In the genomic region with DNA sequence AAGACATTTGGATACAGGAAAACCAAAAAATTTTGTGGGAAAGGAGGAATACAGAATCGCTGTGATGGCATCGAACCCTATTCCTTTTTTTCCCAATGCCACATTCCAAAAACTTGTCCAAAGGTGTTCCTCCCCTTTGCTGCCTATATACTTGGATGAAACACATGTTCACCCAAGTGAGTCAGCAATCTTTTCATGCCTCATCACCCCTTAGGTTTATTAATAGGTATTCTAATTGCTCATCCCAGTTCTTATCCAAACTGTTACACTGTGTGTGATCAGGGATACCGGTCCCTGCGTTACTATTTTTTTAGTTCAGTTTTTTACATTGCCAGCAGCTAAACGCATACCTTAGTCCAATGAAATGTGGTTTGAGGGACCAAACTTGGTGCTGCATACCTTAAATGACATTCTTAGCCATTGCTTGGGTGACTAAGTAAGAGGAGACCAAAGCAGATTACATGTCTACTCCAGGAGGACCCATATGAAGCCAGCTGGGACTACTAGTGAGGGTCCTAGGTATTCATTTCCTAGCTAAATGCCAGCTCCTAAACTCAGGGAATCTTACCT, we compare ENCODE assay signal across 1 cellular context.
TF ChIP-seq lines count a peak whose summit lies in the region.

No MANE protein-coding gene starts in this region.

TF ChIP-seq in K562, 482 proteins besides CTCF, POLR2A, EP300 and RAD21 (continued from another document):
- TF ChIP-seq ZNF398 (CRISPR knock-in tag; IDR thresholded peaks at IDR 0.05) (no peak), SIRT6 (IDR thresholded peaks at IDR 0.05; ENCODE audit: low read depth, low read length) (no peak), NFE2 (IDR thresholded peaks at IDR 0.05; ENCODE audit: low read depth) (peak; percentile 44)
- TF ChIP-seq, protein P1, sequence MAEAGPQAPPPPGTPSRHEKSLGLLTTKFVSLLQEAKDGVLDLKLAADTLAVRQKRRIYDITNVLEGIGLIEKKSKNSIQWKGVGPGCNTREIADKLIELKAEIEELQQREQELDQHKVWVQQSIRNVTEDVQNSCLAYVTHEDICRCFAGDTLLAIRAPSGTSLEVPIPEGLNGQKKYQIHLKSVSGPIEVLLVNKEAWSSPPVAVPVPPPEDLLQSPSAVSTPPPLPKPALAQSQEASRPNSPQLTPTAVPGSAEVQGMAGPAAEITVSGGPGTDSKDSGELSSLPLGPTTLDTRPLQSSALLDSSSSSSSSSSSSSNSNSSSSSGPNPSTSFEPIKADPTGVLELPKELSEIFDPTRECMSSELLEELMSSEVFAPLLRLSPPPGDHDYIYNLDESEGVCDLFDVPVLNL (CRISPR knock-in tag; IDR thresholded peaks at IDR 0.05; ENCODE audit: low read depth): no peak
